In the genomic region with DNA sequence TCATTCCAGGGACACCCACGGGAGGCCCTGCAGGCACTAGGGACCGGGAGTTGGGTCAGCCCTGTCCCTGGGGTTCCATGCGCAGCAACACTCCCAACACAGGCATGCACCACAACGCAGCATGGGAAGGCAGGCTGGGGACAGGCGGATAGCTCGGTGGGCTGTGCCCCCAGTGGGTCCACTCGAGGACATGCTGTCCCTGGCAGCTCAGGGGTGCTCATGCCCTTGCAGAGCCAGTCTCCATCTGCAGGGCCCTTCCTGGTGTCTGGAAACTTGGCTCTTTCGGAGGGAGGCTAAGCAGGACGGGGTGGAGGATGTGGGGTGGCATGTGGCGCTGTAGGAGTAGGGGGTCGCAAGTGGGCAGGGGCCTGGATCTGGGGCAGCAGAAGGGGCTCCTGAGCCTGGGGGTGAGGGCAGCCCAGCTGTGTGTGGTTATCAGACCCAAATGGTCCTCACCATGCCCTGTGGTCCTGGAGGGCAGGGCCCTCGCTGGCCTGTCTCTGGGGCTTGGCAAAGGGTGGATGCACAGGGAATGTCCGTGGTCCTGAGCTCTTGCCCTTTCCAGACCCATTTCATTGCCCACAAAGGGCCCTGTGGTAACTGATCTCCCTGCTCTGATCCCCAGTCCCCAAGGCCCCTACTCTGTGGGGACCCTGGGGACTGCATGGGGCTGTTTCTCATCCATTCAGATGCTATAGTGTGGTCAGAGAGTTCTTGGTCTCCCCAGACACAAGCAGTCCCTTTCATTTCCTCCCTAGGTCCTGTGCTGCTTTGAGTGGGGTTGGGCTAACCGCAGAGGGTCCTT, we compare ENCODE assay signal across 1 cellular context.
TF ChIP-seq lines count a peak whose summit lies in the region.

No MANE protein-coding gene starts in this region.

TF ChIP-seq in GM23338, 12 proteins besides CTCF, POLR2A, EP300 and RAD21 (continued from another document):
- TF ChIP-seq, protein P1, sequence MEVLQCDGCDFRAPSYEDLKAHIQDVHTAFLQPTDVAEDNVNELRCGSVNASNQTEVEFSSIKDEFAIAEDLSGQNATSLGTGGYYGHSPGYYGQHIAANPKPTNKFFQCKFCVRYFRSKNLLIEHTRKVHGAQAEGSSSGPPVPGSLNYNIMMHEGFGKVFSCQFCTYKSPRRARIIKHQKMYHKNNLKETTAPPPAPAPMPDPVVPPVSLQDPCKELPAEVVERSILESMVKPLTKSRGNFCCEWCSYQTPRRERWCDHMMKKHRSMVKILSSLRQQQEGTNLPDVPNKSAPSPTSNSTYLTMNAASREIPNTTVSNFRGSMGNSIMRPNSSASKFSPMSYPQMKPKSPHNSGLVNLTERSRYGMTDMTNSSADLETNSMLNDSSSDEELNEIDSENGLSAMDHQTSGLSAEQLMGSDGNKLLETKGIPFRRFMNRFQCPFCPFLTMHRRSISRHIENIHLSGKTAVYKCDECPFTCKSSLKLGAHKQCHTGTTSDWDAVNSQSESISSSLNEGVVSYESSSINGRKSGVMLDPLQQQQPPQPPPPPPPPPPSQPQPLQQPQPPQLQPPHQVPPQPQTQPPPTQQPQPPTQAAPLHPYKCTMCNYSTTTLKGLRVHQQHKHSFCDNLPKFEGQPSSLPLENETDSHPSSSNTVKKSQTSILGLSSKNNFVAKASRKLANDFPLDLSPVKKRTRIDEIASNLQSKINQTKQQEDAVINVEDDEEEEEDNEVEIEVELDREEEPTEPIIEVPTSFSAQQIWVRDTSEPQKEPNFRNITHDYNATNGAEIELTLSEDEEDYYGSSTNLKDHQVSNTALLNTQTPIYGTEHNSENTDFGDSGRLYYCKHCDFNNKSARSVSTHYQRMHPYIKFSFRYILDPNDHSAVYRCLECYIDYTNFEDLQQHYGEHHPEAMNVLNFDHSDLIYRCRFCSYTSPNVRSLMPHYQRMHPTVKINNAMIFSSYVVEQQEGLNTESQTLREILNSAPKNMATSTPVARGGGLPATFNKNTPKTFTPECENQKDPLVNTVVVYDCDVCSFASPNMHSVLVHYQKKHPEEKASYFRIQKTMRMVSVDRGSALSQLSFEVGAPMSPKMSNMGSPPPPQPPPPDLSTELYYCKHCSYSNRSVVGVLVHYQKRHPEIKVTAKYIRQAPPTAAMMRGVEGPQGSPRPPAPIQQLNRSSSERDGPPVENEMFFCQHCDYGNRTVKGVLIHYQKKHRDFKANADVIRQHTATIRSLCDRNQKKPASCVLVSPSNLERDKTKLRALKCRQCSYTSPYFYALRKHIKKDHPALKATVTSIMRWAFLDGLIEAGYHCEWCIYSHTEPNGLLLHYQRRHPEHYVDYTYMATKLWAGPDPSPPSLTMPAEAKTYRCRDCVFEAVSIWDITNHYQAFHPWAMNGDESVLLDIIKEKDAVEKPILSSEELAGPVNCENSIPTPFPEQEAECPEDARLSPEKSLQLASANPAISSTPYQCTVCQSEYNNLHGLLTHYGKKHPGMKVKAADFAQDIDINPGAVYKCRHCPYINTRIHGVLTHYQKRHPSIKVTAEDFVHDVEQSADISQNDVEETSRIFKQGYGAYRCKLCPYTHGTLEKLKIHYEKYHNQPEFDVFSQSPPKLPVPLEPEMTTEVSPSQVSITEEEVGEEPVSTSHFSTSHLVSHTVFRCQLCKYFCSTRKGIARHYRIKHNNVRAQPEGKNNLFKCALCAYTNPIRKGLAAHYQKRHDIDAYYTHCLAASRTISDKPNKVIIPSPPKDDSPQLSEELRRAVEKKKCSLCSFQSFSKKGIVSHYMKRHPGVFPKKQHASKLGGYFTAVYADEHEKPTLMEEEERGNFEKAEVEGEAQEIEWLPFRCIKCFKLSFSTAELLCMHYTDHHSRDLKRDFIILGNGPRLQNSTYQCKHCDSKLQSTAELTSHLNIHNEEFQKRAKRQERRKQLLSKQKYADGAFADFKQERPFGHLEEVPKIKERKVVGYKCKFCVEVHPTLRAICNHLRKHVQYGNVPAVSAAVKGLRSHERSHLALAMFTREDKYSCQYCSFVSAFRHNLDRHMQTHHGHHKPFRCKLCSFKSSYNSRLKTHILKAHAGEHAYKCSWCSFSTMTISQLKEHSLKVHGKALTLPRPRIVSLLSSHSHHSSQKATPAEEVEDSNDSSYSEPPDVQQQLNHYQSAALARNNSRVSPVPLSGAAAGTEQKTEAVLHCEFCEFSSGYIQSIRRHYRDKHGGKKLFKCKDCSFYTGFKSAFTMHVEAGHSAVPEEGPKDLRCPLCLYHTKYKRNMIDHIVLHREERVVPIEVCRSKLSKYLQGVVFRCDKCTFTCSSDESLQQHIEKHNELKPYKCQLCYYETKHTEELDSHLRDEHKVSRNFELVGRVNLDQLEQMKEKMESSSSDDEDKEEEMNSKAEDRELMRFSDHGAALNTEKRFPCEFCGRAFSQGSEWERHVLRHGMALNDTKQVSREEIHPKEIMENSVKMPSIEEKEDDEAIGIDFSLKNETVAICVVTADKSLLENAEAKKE (CRISPR knock-in tag; IDR thresholded peaks at IDR 0.05) = no peak
- TF ChIP-seq EZH2 (IDR thresholded peaks at IDR 0.05; ENCODE audit: low read depth, unreplicated experiment) (no peak), STAT1 (IDR thresholded peaks at IDR 0.05; ENCODE audit: unreplicated experiment) (no peak), CREB1 (CRISPR knock-in tag; IDR thresholded peaks at IDR 0.05; ENCODE audit: low read depth) (no peak), JUNB (IDR thresholded peaks at IDR 0.05; ENCODE audit: unreplicated experiment) (no peak)
